13 cellular contexts compared by ENCODE assay signal in genomic region chr14:77035267-77035666, GRCh38. TPM values are rescaled to one million over a fixed set of nuclear protein-coding genes. Genes with fewer than 3 reads are reported as not detected.
DNase-seq lines count a peak whose midpoint lies in the region; ATAC-seq, FAIRE-seq and TF ChIP-seq lines count a peak whose summit lies in the region.
"Had no signal": no experiment of that assay in that cellular context is flagged by ENCODE, and none has a peak within 500 bp of the region (broad histone marks: within the 10 kb centered on the region; RNA-seq: fewer than 3 reads in every experiment).

No MANE protein-coding gene starts in this region.

- H3K56ac ChIP-seq in H1 (replicated peaks; ENCODE audit: insufficient read length, low read depth, low read length), result no peak overlapping the region

- intact Hi-C loops in activated CD4-positive, alpha-beta T cell treated with anti-CD3 and anti-CD28 coated beads for 36 hours (cut with DNase I, micrococcal nuclease), result no loop called here
- intact Hi-C loops in sigmoid colon (cut with DNase I), result loop anchor here (10.0 kb wide), 1 partner anchor 1760 kb away; the partner anchor contains the start of gene FOS

- no peak overlapping the region for H3K4ac ChIP-seq in H1 (replicated peaks; ENCODE audit: insufficient read length, low read depth, low read length)

- H4K20me1 ChIP-seq in MM.1S (ENCODE audit: insufficient read depth, low read length), result no peaks in the 10 kb centered on the region
- H4K20me1 ChIP-seq in H1 (replicated peaks in 1 of 2; ENCODE audit: control insufficient read depth in 1 of 2, insufficient read depth in 2 of 2, low read length in 2 of 2), result no peaks in the 10 kb centered on the region

- H3K23ac ChIP-seq in H1 (ENCODE audit: insufficient read length), result no peak overlapping the region

- peak overlapping the region; percentile 89 for H3K4me3 Mint-ChIP-seq in activated CD4-positive, alpha-beta T cell treated with anti-CD3 and anti-CD28 coated beads for 36 hours

- peak overlapping the region; percentile 40 for H3K27ac Mint-ChIP-seq in activated CD4-positive, alpha-beta T cell treated with anti-CD3 and anti-CD28 coated beads for 36 hours

- TF ChIP-seq RAD21 in H1 (IDR thresholded peaks at IDR 0.05 in 1 of 2, conservative IDR thresholded peaks at IDR 0.05 in 1 of 2; ENCODE audit: low read depth in 2 of 2, low read length in 2 of 2), result no peak

- no peak for TF ChIP-seq EP300 in H1 (IDR thresholded peaks at IDR 0.05; ENCODE audit: borderline replicate concordance in 1 of 2, low read depth in 2 of 2, low read length in 2 of 2)
- no peak for TF ChIP-seq EP300 in sigmoid colon (IDR thresholded peaks at IDR 0.05)

- POLR2A ChIA-PET in activated CD4-positive, alpha-beta T cell treated with anti-CD3 and anti-CD28 coated beads for 36 hours (lab: Charles Lee), result no interaction called here
- POLR2A ChIA-PET in H1 (lab: Charles Lee; ENCODE audit: partially characterized antibody), result interaction anchor here (0.7 to 4.3 kb wide), 5 partner anchors 10 to 115 kb away, joined by 3 to 36 read pairs (median 3); no protein-coding TSS in a partner anchor

- no peaks in the 10 kb centered on the region for H3K9me2 ChIP-seq in MM.1S (replicated peaks; ENCODE audit: insufficient read depth, low read length)

- H2BK5ac ChIP-seq in H1 (ENCODE audit: low read depth, low read length), result no peak overlapping the region

- H3K4me3 ChIP-seq in MM.1S (ENCODE audit: low read length) (no peak overlapping the region), H1 (ENCODE audit: extremely low read depth in 1 of 4, insufficient read depth in 2 of 4, low read depth in 3 of 4, low read length in 4 of 4) (no peak overlapping the region), sigmoid colon (no peak overlapping the region)
- H3K4me3 ChIP-seq: MG63 had no signal

- no peaks in the 10 kb centered on the region for H3K27me3 ChIP-seq in MM.1S (replicated peaks; ENCODE audit: insufficient read depth, low read length)
- peaks cover 0 to 4% (median 2%) of the 10 kb centered on the region in 4 experiments; a peak in 2 of 7 replicates for H3K27me3 ChIP-seq in H1 (replicated peaks in 1 of 4; ENCODE audit: control insufficient read depth in 3 of 4, extremely low read depth in 1 of 4, insufficient read depth in 3 of 4, low read length in 3 of 4)
- H3K27me3 ChIP-seq in sigmoid colon, result no peaks in the 10 kb centered on the region
- H3K27me3 ChIP-seq: MG63 had no signal

- H3K79me1 ChIP-seq in H1 (ENCODE audit: low read depth, low read length), result 0 out of 2 replicates have a peak, but pooled peaks cover 2% of the 10 kb centered on the region

- H2BK12ac ChIP-seq in H1 (ENCODE audit: low read depth, low read length), result peak overlapping the region; percentile 51; the same call in 1 of the 2 replicates

- peak overlapping the region; percentile 48; the same call in 1 of the 2 replicates for H2BK15ac ChIP-seq in H1 (ENCODE audit: low read length)

- H3F3A ChIP-seq in MM.1S (ENCODE audit: insufficient read depth, low read length), result peaks cover 38% of the 10 kb centered on the region

- DNase-seq in activated CD4-positive, alpha-beta T cell treated with anti-CD3 and anti-CD28 coated beads for 36 hours, result no peak
- no peak for DNase-seq in activated CD4-positive, alpha-beta T cell treated with anti-CD3 and anti-CD28 coated beads for 4 hours
- DNase-seq in MM.1S (no peak), H1 (ENCODE audit: low read depth in 1 of 2, low spot score in 2 of 2) (no peak), sigmoid colon (no peak), NCI-H1417 (lab: John Stamatoyannopoulos, UW) (no peak), NK-92 (lab: John Stamatoyannopoulos, UW; ENCODE audit: unreplicated experiment) (no peak)
- DNase-seq: effector CD8-positive, alpha-beta T cell; islet precursor cell; MG63; NCI-H2171 had no signal

- ATAC-seq in activated CD4-positive, alpha-beta T cell treated with anti-CD3 and anti-CD28 coated beads for 36 hours, result no peak
- no peak for ATAC-seq in GM21737 (IDR thresholded peaks at IDR 0.05; ENCODE audit: unreplicated experiment)

- CTCF ChIA-PET in activated CD4-positive, alpha-beta T cell treated with anti-CD3 and anti-CD28 coated beads for 36 hours (lab: Charles Lee), result interaction anchor here (0.6 to 1.8 kb wide), 4 partner anchors 18 to 122 kb away, joined by 3 to 8 read pairs (median 4); no protein-coding TSS in a partner anchor
- CTCF ChIA-PET in H1 (lab: Charles Lee; ENCODE audit: partially characterized antibody), result interaction anchor here (0.8 to 15.7 kb wide), 7 partner anchors 11 to 160 kb away, joined by 3 to 241 read pairs (median 8); no protein-coding TSS in a partner anchor

- no peak overlapping the region for H3K18ac ChIP-seq in H1 (ENCODE audit: extremely low read depth, low read length)

- H3K23me2 ChIP-seq in H1 (ENCODE audit: low read depth, low read length), result peaks cover 3% of the 10 kb centered on the region; the same call in 1 of the 2 replicates

- no peak overlapping the region for H4K91ac ChIP-seq in H1 (replicated peaks; ENCODE audit: insufficient read length, low read length)

- peaks cover 73% of the 10 kb centered on the region for H3K4me1 Mint-ChIP-seq in activated CD4-positive, alpha-beta T cell treated with anti-CD3 and anti-CD28 coated beads for 36 hours

- no peaks in the 10 kb centered on the region for H3K36me3 ChIP-seq in MM.1S (replicated peaks; ENCODE audit: insufficient read depth, low read length)
- no peaks in the 10 kb centered on the region for H3K36me3 ChIP-seq in H1 (ENCODE audit: control insufficient read depth in 2 of 4, insufficient read depth in 4 of 4, low read length in 3 of 4)
- H3K36me3 ChIP-seq in sigmoid colon, result no peaks in the 10 kb centered on the region
- H3K36me3 ChIP-seq: MG63 had no signal

- no peaks in the 10 kb centered on the region for H3K79me2 ChIP-seq in MM.1S (ENCODE audit: low read length)
- no peaks in the 10 kb centered on the region for H3K79me2 ChIP-seq in H1 (ENCODE audit: control insufficient read depth in 1 of 2, insufficient read depth in 2 of 2, low read length in 2 of 2)

- H3K9me3 ChIP-seq in MM.1S (replicated peaks; ENCODE audit: insufficient read depth, low read length) (no peaks in the 10 kb centered on the region), H1 (ENCODE audit: insufficient read depth in 2 of 2, low read depth in 1 of 2, low read length in 1 of 2) (no peaks in the 10 kb centered on the region), sigmoid colon (no peaks in the 10 kb centered on the region)
- H3K9me3 ChIP-seq: MG63 had no signal

- TF ChIP-seq CTCF in MM.1S (IDR thresholded peaks at IDR 0.05; ENCODE audit: low read length) (no peak), H1 (IDR thresholded peaks at IDR 0.05; ENCODE audit: control extremely low read depth in 1 of 3, insufficient read depth in 1 of 3, low read depth in 1 of 3, low read length in 3 of 3) (no peak), sigmoid colon (IDR thresholded peaks at IDR 0.05) (no peak)

- H3K9ac ChIP-seq in MM.1S (ENCODE audit: low read length), result no peak overlapping the region
- H3K9ac ChIP-seq in H1 (replicated peaks in 1 of 4; ENCODE audit: extremely low read depth in 1 of 4, low read depth in 3 of 4, low read length in 3 of 4), result no peak overlapping the region

- H2AK5ac ChIP-seq in H1 (ENCODE audit: low read depth, low read length), result peak overlapping the region; percentile 97

- no peak for TF ChIP-seq POLR2A in H1 (IDR thresholded peaks at IDR 0.05; ENCODE audit: control extremely low read depth in 1 of 2, low read depth in 2 of 2, low read length in 2 of 2)
- no peak for TF ChIP-seq POLR2A in sigmoid colon (IDR thresholded peaks at IDR 0.05)

- H3K9me3 Mint-ChIP-seq in activated CD4-positive, alpha-beta T cell treated with anti-CD3 and anti-CD28 coated beads for 36 hours (ENCODE audit: low read depth), result no peaks in the 10 kb centered on the region

- H3K4me1 ChIP-seq in MM.1S (ENCODE audit: low read length) (peaks cover 43% of the 10 kb centered on the region), H1 (replicated peaks in 1 of 4; ENCODE audit: control insufficient read depth in 3 of 4, insufficient read depth in 4 of 4, low read length in 3 of 4) (peaks cover 25 to 54% (median 35%) of the 10 kb centered on the region in 4 experiments), sigmoid colon (peaks cover 0 to 76% (median 74%) of the 10 kb centered on the region in 4 donors)

- H3K36me3 Mint-ChIP-seq in activated CD4-positive, alpha-beta T cell treated with anti-CD3 and anti-CD28 coated beads for 36 hours (ENCODE audit: low read depth), result peaks cover 3% of the 10 kb centered on the region

- no peak for FAIRE-seq in H1 (lab: Jason Lieb, UNC)
- FAIRE-seq: frontal cortex had no signal

- WGBS in H1 (ENCODE audit: extremely low coverage in 1 of 2, insufficient coverage in 1 of 2, insufficient read length in 1 of 2, insufficient replicate concordance in 2 of 2, low coverage in 1 of 2, low lambda C conversion rate in 2 of 2, missing lambda C conversion rate in 1 of 2), 2 experiments, result 87% methylated on average over 4 of the region's 4 CpGs; no CpG with 5 or more reads in 1 of the 2 experiments
- 88 to 93% methylated on average over 4 of the region's 4 CpGs for WGBS in sigmoid colon, 2 donors

- H3K27ac ChIP-seq in MM.1S (ENCODE audit: low read length) (peak overlapping the region; percentile 77; the same call in 1 of the 2 replicates), H1 (ENCODE audit: low read depth, low read length) (no peak overlapping the region), sigmoid colon (peak overlapping the region; percentile 97 to 100 (median 100))

- H2AFZ ChIP-seq in MM.1S (ENCODE audit: low read length) (no peak overlapping the region), H1 (ENCODE audit: low read length) (no peak overlapping the region)

- no peak overlapping the region; the same call in 1 of the 2 replicates for H2BK20ac ChIP-seq in H1 (ENCODE audit: low read length)

- no peak overlapping the region for H2BK120ac ChIP-seq in H1 (replicated peaks; ENCODE audit: low read depth, low read length)

- H3K4me2 ChIP-seq in MM.1S (ENCODE audit: low read depth, low read length) (no peak overlapping the region), H1 (ENCODE audit: insufficient read depth in 1 of 2, low read depth in 2 of 2, low read length in 2 of 2) (no peak overlapping the region)

- no peak overlapping the region for H4K5ac ChIP-seq in H1 (ENCODE audit: insufficient read length, low read depth, low read length)

- no peak overlapping the region for H3K14ac ChIP-seq in H1 (ENCODE audit: insufficient read length)

- no peak overlapping the region for H4K8ac ChIP-seq in H1 (ENCODE audit: extremely low read depth, insufficient read depth, low read length)

- no peaks in the 10 kb centered on the region for H3K27me3 Mint-ChIP-seq in activated CD4-positive, alpha-beta T cell treated with anti-CD3 and anti-CD28 coated beads for 36 hours

RNA-seq across cellular contexts. Expression of gene IRF2BPL, which starts 6.8 kb away (rescaled TPM):
- total RNA-seq in activated CD4-positive, alpha-beta T cell treated with anti-CD3 and anti-CD28 coated beads for 36 hours, result 10 to 100 TPM; 34.3 to 40.1 TPM
- total RNA-seq in H1 (2021; fragmentation: NEBNext Ultra II Directional; extraction: Animal tissue kit (Norgen Biotek cat#: 25700)), result 57.0 and 59.6 TPM in 2 replicates
- polyA plus RNA-seq in H1 (2011; rRNA removed) (18.8 and 32.1 TPM in 2 replicates), sigmoid colon (10 to 100 TPM in 1 of 3 donors, 1 to 10 TPM in 2; 3.0 to 13.8 (median 6.6) TPM)
- 22.0 TPM for polyA plus RNA-seq in H1 (2011; cell fraction: cytosol; rRNA removed)
- 27.5 TPM for polyA plus RNA-seq in H1 (2011; cell fraction: nucleus; rRNA removed)
- 36.5 to 43.3 TPM (median 39.3 TPM) in 4 replicates for polyA plus RNA-seq in H1 (2012, experiment 1 of 2)
- polyA plus RNA-seq in H1 (2012, experiment 2 of 2), result 26.8 TPM
- 21.9 TPM for polyA plus RNA-seq in H1 (2013, experiment 1 of 2)
- 22.6 TPM for polyA plus RNA-seq in H1 (2013, experiment 2 of 2)
- 7.7 and 12.6 TPM in 2 replicates for polyA minus RNA-seq in H1 (2011; rRNA and poly(A)+ RNA removed)
- polyA minus RNA-seq in H1 (2011; cell fraction: cytosol; rRNA and poly(A)+ RNA removed), result 47.4 TPM
- polyA minus RNA-seq in H1 (2011; cell fraction: nucleus; rRNA and poly(A)+ RNA removed), result 25.9 TPM
- 10 to 100 TPM; 34.7 to 63.1 (median 57.9) TPM for total RNA-seq in sigmoid colon
